26 cellular contexts compared by ENCODE assay signal in the genomic region with DNA sequence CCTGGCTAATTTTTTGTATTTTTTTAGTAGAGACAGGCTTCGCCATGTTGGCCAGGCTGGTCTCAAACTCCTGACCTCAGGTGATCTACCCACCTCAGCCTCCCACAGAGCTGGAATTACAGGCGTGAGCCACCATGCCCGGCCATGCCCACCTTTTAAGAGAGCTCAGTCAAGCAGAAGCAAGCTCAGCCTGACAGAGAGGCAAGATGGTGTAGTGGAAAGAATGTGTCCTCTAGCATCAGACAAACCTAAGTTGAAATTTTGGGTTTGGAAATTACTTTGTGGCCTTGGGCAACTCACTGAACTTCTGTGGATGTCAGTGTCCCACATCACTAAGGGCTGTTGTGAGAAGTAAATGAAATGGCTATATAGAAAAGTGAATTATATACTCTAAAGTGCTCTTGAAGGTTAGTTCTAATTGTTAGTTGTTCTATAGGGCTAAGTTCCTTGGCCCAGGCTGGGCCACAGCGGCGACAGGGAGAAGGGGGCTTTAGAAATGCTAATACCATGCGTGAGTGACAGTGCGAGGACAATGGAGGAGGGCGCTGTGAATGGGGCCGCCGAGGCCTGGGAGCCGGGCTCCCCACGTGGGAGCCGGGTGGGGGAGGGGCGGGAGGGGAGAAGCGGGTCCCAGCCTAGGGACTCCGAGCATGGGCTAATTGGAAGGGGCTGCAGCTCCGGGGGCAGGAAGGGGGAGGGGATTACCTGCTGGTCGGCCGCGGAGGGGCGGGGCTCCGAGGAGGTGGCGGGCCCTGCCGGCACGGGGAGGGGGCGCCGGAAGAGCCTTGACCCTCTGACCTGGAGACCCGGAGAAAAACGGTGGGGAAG. TPM values are rescaled to one million over a fixed set of nuclear protein-coding genes. Genes with fewer than 3 reads are reported as not detected.
DNase-seq lines count a peak whose midpoint lies in the region; ATAC-seq and TF ChIP-seq lines count a peak whose summit lies in the region.
"Had no signal": no experiment of that assay in that cellular context is flagged by ENCODE, and none has a peak within 500 bp of the region (broad histone marks: within the 10 kb centered on the region; RNA-seq: fewer than 3 reads in every experiment).

No MANE protein-coding gene starts in this region.

- TF ChIP-seq CTCF in epithelial cell of esophagus (IDR thresholded peaks at IDR 0.05; ENCODE audit: insufficient read depth, low read depth, low read length, missing control alignments): no peak
- TF ChIP-seq CTCF in mesothelial cell of epicardium (IDR thresholded peaks at IDR 0.05; ENCODE audit: unreplicated experiment): no peak

- H3K4me3 ChIP-seq in HUES64 (ENCODE audit: low read length) (peak overlapping the region; percentile 46), epithelial cell of esophagus (ENCODE audit: low read length) (peak overlapping the region; percentile 31)
- H3K4me3 ChIP-seq: body of pancreas, MG63, upper lobe of right lung had no signal

- no peaks in the 10 kb centered on the region for H3K27me3 ChIP-seq in HUES64 (ENCODE audit: insufficient read depth, low read length)
- H3K27me3 ChIP-seq: body of pancreas, MG63, upper lobe of right lung had no signal

- H3K4me1 ChIP-seq in HUES64 (ENCODE audit: insufficient read depth, low read length): peaks cover 46% of the 10 kb centered on the region
- H3K4me1 ChIP-seq: body of pancreas, upper lobe of right lung had no signal

- DNase-seq in ELF-1 (ENCODE audit: low read depth, low spot score) (peak; percentile 86), epithelial cell of esophagus (ENCODE audit: low read depth) (no peak), mesothelial cell of epicardium (ENCODE audit: low spot score in 2 of 2, unreplicated experiment in 2 of 2) (peak in 1 of 2 experiments; percentile 26), occipital lobe (lab: John Stamatoyannopoulos, UW) (no peak)
- DNase-seq: activated CD4-positive, alpha-beta memory T cell treated with anti-CD3 and anti-CD28 coated beads for 36 hours; body of pancreas; CD4-positive, CD25-positive, alpha-beta regulatory T cell; DMS79; glutamatergic neuron; kidney; MG63; NCI-H1694; NCI-H524 treated with DMSO at 0.1 percent for 48 hours; right cardiac atrium; T-helper 17 cell; upper lobe of right lung had no signal

- no peak for ATAC-seq in GM18505 (IDR thresholded peaks at IDR 0.05; ENCODE audit: unreplicated experiment)
- ATAC-seq in GM19397 (IDR thresholded peaks at IDR 0.05; ENCODE audit: unreplicated experiment): no peak
- no peak for ATAC-seq in GM21447 (IDR thresholded peaks at IDR 0.05; ENCODE audit: unreplicated experiment)
- ATAC-seq: body of pancreas, right cardiac atrium, T-helper 17 cell, upper lobe of right lung had no signal

- no peaks in the 10 kb centered on the region for H3K36me3 Mint-ChIP-seq in mesothelial cell of epicardium
- H3K36me3 Mint-ChIP-seq: activated CD4-positive, alpha-beta memory T cell treated with anti-CD3 and anti-CD28 coated beads for 36 hours; activated naive CD8-positive, alpha-beta T cell; CD4-positive, CD25-positive, alpha-beta regulatory T cell had no signal

- peak overlapping the region; percentile 71 for H3K27ac Mint-ChIP-seq in mesothelial cell of epicardium
- H3K27ac Mint-ChIP-seq: activated CD4-positive, alpha-beta memory T cell treated with anti-CD3 and anti-CD28 coated beads for 36 hours; activated naive CD8-positive, alpha-beta T cell; CD4-positive, CD25-positive, alpha-beta regulatory T cell; dendritic cell treated with granulocyte-macrophage colony-stimulating factor and Interleukin-4, amounts not matched to agents 40 ng/mL and 50 ng/mL, for 4 days; IgD-negative memory B cell; stimulated activated naive CD8-positive, alpha-beta T cell treated with anti-CD3 and anti-CD28 coated beads, Interleukin-15, Interleukin-2, amounts not matched to agents 100 ng/mL and 50 ng/mL, for 24 hours; T-helper 17 cell had no signal

- no peaks in the 10 kb centered on the region for H3K27me3 Mint-ChIP-seq in mesothelial cell of epicardium (ENCODE audit: low read depth)
- H3K27me3 Mint-ChIP-seq: activated CD4-positive, alpha-beta memory T cell treated with anti-CD3 and anti-CD28 coated beads for 36 hours; CD4-positive, CD25-positive, alpha-beta regulatory T cell; stimulated activated naive CD8-positive, alpha-beta T cell treated with anti-CD3 and anti-CD28 coated beads, Interleukin-15, Interleukin-2, amounts not matched to agents 100 ng/mL and 50 ng/mL, for 24 hours had no signal

- H3K27ac ChIP-seq in HUES64 (ENCODE audit: low read depth, low read length): peak overlapping the region; percentile 94
- H3K27ac ChIP-seq: body of pancreas, neutrophil, upper lobe of right lung, VCaP had no signal

- no peaks in the 10 kb centered on the region for H3K36me3 ChIP-seq in HUES64 (ENCODE audit: insufficient read depth, low read length)
- H3K36me3 ChIP-seq: MG63, neutrophil, upper lobe of right lung had no signal

- no peak overlapping the region for H3K4me3 Mint-ChIP-seq in mesothelial cell of epicardium
- H3K4me3 Mint-ChIP-seq: activated CD4-positive, alpha-beta memory T cell treated with anti-CD3 and anti-CD28 coated beads for 36 hours; activated naive CD8-positive, alpha-beta T cell; CD4-positive, CD25-positive, alpha-beta regulatory T cell; dendritic cell treated with granulocyte-macrophage colony-stimulating factor and Interleukin-4, amounts not matched to agents 40 ng/mL and 50 ng/mL, for 4 days; IgD-negative memory B cell; stimulated activated naive CD8-positive, alpha-beta T cell treated with anti-CD3 and anti-CD28 coated beads, Interleukin-15, Interleukin-2, amounts not matched to agents 100 ng/mL and 50 ng/mL, for 24 hours; T-helper 17 cell had no signal

- H3K4me1 Mint-ChIP-seq in mesothelial cell of epicardium: peaks cover 19% of the 10 kb centered on the region
- H3K4me1 Mint-ChIP-seq: CD4-positive, CD25-positive, alpha-beta regulatory T cell had no signal

- TF ChIP-seq POLR2A in GM18505 (IDR thresholded peaks at IDR 0.05; ENCODE audit: borderline replicate concordance, extremely low read depth, insufficient read depth, insufficient read length): no peak

- H3K9me3 ChIP-seq in HUES64 (ENCODE audit: insufficient read depth, low read depth, low read length): no peaks in the 10 kb centered on the region
- H3K9me3 ChIP-seq: body of pancreas, MG63, neutrophil, upper lobe of right lung had no signal

- 5% methylated on average over 27 of the region's 29 CpGs for WGBS in HUES64

- H3K9ac ChIP-seq in HUES64 (ENCODE audit: low read depth, low read length): peak overlapping the region; percentile 74; the same call in 1 of the 2 replicates

- H3K9me3 Mint-ChIP-seq in mesothelial cell of epicardium: peaks cover 4% of the 10 kb centered on the region
- H3K9me3 Mint-ChIP-seq: activated CD4-positive, alpha-beta memory T cell treated with anti-CD3 and anti-CD28 coated beads for 36 hours; dendritic cell treated with granulocyte-macrophage colony-stimulating factor and Interleukin-4, amounts not matched to agents 40 ng/mL and 50 ng/mL, for 4 days; stimulated activated naive CD8-positive, alpha-beta T cell treated with anti-CD3 and anti-CD28 coated beads, Interleukin-15, Interleukin-2, amounts not matched to agents 100 ng/mL and 50 ng/mL, for 24 hours had no signal

RNA-seq across cellular contexts. Expression of gene PJA1, which starts 15.6 kb away (rescaled TPM):
- 43.3 TPM for polyA plus RNA-seq in HUES64 (2013, experiment 1 of 2)
- 50.7 TPM for polyA plus RNA-seq in HUES64 (2013, experiment 2 of 2)
- 34.8 to 37.5 TPM (median 37.2 TPM) in 3 replicates for total RNA-seq in mesothelial cell of epicardium
- total RNA-seq in occipital lobe: 108 TPM
